ENCODE assay signal across 16 cellular contexts in the genomic region with DNA sequence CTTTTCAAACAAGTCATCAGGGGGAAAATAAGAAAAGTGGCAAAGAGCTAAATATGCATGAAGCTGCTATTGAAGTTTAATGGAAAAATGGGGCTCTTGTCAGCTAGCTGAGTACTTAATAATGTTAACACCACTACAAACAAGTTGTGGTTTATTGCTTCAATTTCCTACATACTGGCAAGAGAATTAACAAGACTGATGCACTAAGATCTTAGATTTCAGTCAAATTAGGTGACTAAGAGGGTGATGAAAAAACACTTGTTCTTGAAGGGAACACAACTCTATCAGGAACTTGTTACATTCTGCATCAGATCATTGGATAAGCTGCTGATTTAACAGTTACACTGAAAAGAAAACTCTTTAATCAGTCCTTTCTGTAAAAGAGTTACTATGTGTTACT.
"Had no signal": no experiment of that assay in that cellular context is flagged by ENCODE, and none has a peak within 500 bp of the region (broad histone marks: within the 10 kb centered on the region; RNA-seq: fewer than 3 reads in every experiment).

No MANE protein-coding gene starts in this region.

- H3K4me3 ChIP-seq: coronary artery, heart left ventricle, mucosa of descending colon, right atrium auricular region, sigmoid colon, skin epidermis, tibial artery, upper lobe of left lung, uterus had no signal

- H3K27me3 Mint-ChIP-seq: naive thymus-derived CD8-positive, alpha-beta T cell had no signal

- H3K27me3 ChIP-seq: heart left ventricle, right atrium auricular region, sigmoid colon, tibial artery, upper lobe of left lung, uterus had no signal

- H3K4me1 ChIP-seq: heart left ventricle, right atrium auricular region, sigmoid colon, tibial artery, upper lobe of left lung, uterus had no signal

- ATAC-seq: heart left ventricle; left lobe of liver; mucosa of descending colon; naive thymus-derived CD8-positive, alpha-beta T cell had no signal

- H3K4me3 Mint-ChIP-seq: naive thymus-derived CD8-positive, alpha-beta T cell had no signal

- H3K27ac ChIP-seq: coronary artery, heart left ventricle, right atrium auricular region, sigmoid colon, skin epidermis, tibial artery, upper lobe of left lung, uterus had no signal

- FAIRE-seq: frontal cortex had no signal

- H3K9me3 ChIP-seq: mucosa of descending colon, right atrium auricular region, sigmoid colon, tibial artery, upper lobe of left lung, uterus had no signal

- H3K36me3 ChIP-seq: heart left ventricle, right atrium auricular region, sigmoid colon, tibial artery, upper lobe of left lung, uterus had no signal

- DNase-seq: effector CD8-positive, alpha-beta T cell; heart left ventricle; hippocampal formation; mucosa of descending colon; naive thymus-derived CD8-positive, alpha-beta T cell; sigmoid colon; stimulated activated CD4-positive, alpha-beta T cell treated with anti-CD3 and anti-CD28 coated beads, Interleukin-12 subunit alpha, Interleukin-12 subunit beta, amount 100 ng/mL, for 4 hours; stimulated activated naive CD4-positive, alpha-beta T cell; tibial artery; upper lobe of left lung; uterus had no signal
